Comparison of ENCODE assay signal across 12 cellular contexts in genomic region chr15:62135532-62136134, GRCh38. TPM values are rescaled to one million over a fixed set of nuclear protein-coding genes. Genes with fewer than 3 reads are reported as not detected.
A peak's percentile ranks its signal among the peaks of the same experiment; 100 is the strongest.
DNase-seq lines count a peak whose midpoint lies in the region; ATAC-seq and TF ChIP-seq lines count a peak whose summit lies in the region.
"Had no signal": no experiment of that assay in that cellular context is flagged by ENCODE, and none has a peak within 500 bp of the region (broad histone marks: within the 10 kb centered on the region; RNA-seq: fewer than 3 reads in every experiment).

No MANE protein-coding gene starts in this region.

- H4K91ac ChIP-seq in trophoblast cell (ENCODE audit: low read depth, low read length) = no peak overlapping the region

- ATAC-seq in SK-N-SH treated with all-trans-retinoic acid at 6 μM for 48 hours = no peak

- TF ChIP-seq CTCF in osteoblast (IDR thresholded peaks at IDR 0.05; ENCODE audit: extremely low read depth, low read depth, low read length) (no peak), suprapubic skin (IDR thresholded peaks at IDR 0.05) (no peak)

- H3K79me2 ChIP-seq in osteoblast (ENCODE audit: insufficient read depth, low read length) = no peaks in the 10 kb centered on the region
- no peaks in the 10 kb centered on the region for H3K79me2 ChIP-seq in trophoblast cell (ENCODE audit: control insufficient read depth, insufficient read depth, low read length, poor library complexity)

- no peak overlapping the region for H2AFZ ChIP-seq in osteoblast (ENCODE audit: low read length)
- no peak overlapping the region for H2AFZ ChIP-seq in trophoblast cell (ENCODE audit: insufficient read depth, low read length, poor library complexity)

- TF ChIP-seq EP300 in suprapubic skin (IDR thresholded peaks at IDR 0.05) = no peak

- H2BK5ac ChIP-seq in trophoblast cell (ENCODE audit: low read depth, low read length, poor library complexity) = no peak overlapping the region

- peaks cover 5% of the 10 kb centered on the region for H3K27me3 ChIP-seq in osteoblast (ENCODE audit: insufficient read depth, low read length)
- no peaks in the 10 kb centered on the region for H3K27me3 ChIP-seq in trophoblast cell (ENCODE audit: insufficient read depth, low read length)
- H3K27me3 ChIP-seq in suprapubic skin = peaks cover 3% of the 10 kb centered on the region
- H3K27me3 ChIP-seq: ascending aorta, BE2C had no signal

- H4K12ac ChIP-seq in trophoblast cell (ENCODE audit: low read depth, low read length) = no peak overlapping the region

- peak overlapping the region; percentile 30 for H3K4me2 ChIP-seq in osteoblast (ENCODE audit: insufficient read depth, low read length)
- H3K4me2 ChIP-seq in trophoblast cell (ENCODE audit: low read length) = no peak overlapping the region

- H3K23ac ChIP-seq in trophoblast cell (ENCODE audit: low read length) = no peak overlapping the region

- H2BK120ac ChIP-seq in trophoblast cell (ENCODE audit: insufficient read depth, low read length, poor library complexity) = no peak overlapping the region

- no peak overlapping the region for H2BK12ac ChIP-seq in trophoblast cell (ENCODE audit: low read length)

- WGBS in trophoblast cell (ENCODE audit: extremely low coverage, insufficient coverage, insufficient read length) = no CpG with 5 or more reads among the region's 9 CpGs
- WGBS in suprapubic skin = 47% methylated on average over 9 of the region's 9 CpGs

- H3K9me3 ChIP-seq in osteoblast (ENCODE audit: low read depth, low read length) (no peaks in the 10 kb centered on the region), trophoblast cell (ENCODE audit: insufficient read depth, low read depth, low read length) (no peaks in the 10 kb centered on the region), suprapubic skin (no peaks in the 10 kb centered on the region)
- H3K9me3 ChIP-seq: ascending aorta, BE2C had no signal

- no peak overlapping the region for H3K4me3 ChIP-seq in osteoblast (ENCODE audit: insufficient read depth, low read length)
- H3K4me3 ChIP-seq in trophoblast cell (ENCODE audit: low read depth, low read length) = no peak overlapping the region
- no peak overlapping the region for H3K4me3 ChIP-seq in suprapubic skin
- H3K4me3 ChIP-seq: ascending aorta had no signal

- DNase-seq in Daoy (ENCODE audit: low read depth) (peak; percentile 90), OCI-M1 (lab: John Stamatoyannopoulos, UW) (peak; percentile 64), epithelial cell of prostate (ENCODE audit: low read depth, low spot score) (no peak), osteoblast (ENCODE audit: insufficient read length, low spot score, missing footprints) (peak; percentile 52), trophoblast cell (no peak), suprapubic skin (ENCODE audit: low spot score in 2 of 2) (no peak)
- DNase-seq in central memory CD4-positive, alpha-beta T cell = no peak
- DNase-seq: BE2C, NCI-H1694 had no signal

- no peak overlapping the region for H2AK5ac ChIP-seq in trophoblast cell (ENCODE audit: low read length)

- no peak overlapping the region for H3K9ac ChIP-seq in trophoblast cell (ENCODE audit: low read length)

- H3K36me3 ChIP-seq in osteoblast (ENCODE audit: insufficient read depth, low read length) (no peaks in the 10 kb centered on the region), trophoblast cell (ENCODE audit: control insufficient read depth in 1 of 2, insufficient read depth in 2 of 2, low read length in 2 of 2) (no peaks in the 10 kb centered on the region), suprapubic skin (no peaks in the 10 kb centered on the region)
- H3K36me3 ChIP-seq: ascending aorta, BE2C had no signal

- H4K20me1 ChIP-seq in osteoblast (ENCODE audit: insufficient read depth, low read length) = no peaks in the 10 kb centered on the region

- H3K18ac ChIP-seq in trophoblast cell (ENCODE audit: low read length) = no peak overlapping the region

- TF ChIP-seq POLR2A in suprapubic skin (IDR thresholded peaks at IDR 0.05) = no peak

- H3K14ac ChIP-seq in trophoblast cell (ENCODE audit: low read length) = no peak overlapping the region

- no peaks in the 10 kb centered on the region for H3K79me1 ChIP-seq in trophoblast cell (ENCODE audit: low read length)

- H3K4me1 ChIP-seq in osteoblast (ENCODE audit: insufficient read depth, low read length) (peaks cover 17% of the 10 kb centered on the region), trophoblast cell (ENCODE audit: control insufficient read depth in 1 of 2, insufficient read depth in 2 of 2, low read length in 2 of 2) (no peaks in the 10 kb centered on the region), suprapubic skin (peaks cover 3% of the 10 kb centered on the region)

- no peak overlapping the region for H3K4ac ChIP-seq in trophoblast cell (ENCODE audit: low read depth, low read length)

- peak overlapping the region; percentile 23 for H3K27ac ChIP-seq in epithelial cell of prostate
- no peak overlapping the region for H3K27ac ChIP-seq in osteoblast (ENCODE audit: low read depth, low read length)
- no peak overlapping the region for H3K27ac ChIP-seq in trophoblast cell (ENCODE audit: low read depth, low read length)
- no peak overlapping the region for H3K27ac ChIP-seq in suprapubic skin

- no peak overlapping the region for H4K8ac ChIP-seq in trophoblast cell (ENCODE audit: low read depth, low read length)

TF ChIP-seq in SK-N-SH treated with all-trans-retinoic acid at 6 μM for 48 hours, 23 proteins besides CTCF, POLR2A, EP300 and RAD21:
- TF ChIP-seq ARNTL (CRISPR knock-in tag; IDR thresholded peaks at IDR 0.05; ENCODE audit: borderline replicate concordance, low read depth) = no peak
- TF ChIP-seq ISL1 (CRISPR knock-in tag; IDR thresholded peaks at IDR 0.05) = no peak
- TF ChIP-seq TOX (CRISPR knock-in tag; IDR thresholded peaks at IDR 0.05; ENCODE audit: borderline replicate concordance) = no peak

RNA-seq across cellular contexts. Expression of gene C2CD4B, which starts 29.5 kb away (rescaled TPM):
- not detected in 2 replicates for total RNA-seq in Daoy (2014; rRNA removed; shearing (Covaris generic))
- total RNA-seq in osteoblast (not detected in 2 replicates), suprapubic skin (1 to 10 TPM in 3 of 4 donors, under 1 TPM in 1; 0.64 to 5.7 (median 3.3) TPM)
- polyA plus RNA-seq in trophoblast cell (2013) = 0.74 and 0.90 TPM in 2 replicates
- total RNA-seq: fibroblast of villous mesenchyme had no signal

Comparison
In these comparisons a context has a peak if more than half of its experiments do, and no peak if none do; other contexts are left out.
1. DNase-seq: peak in Daoy (single experiment), OCI-M1 (single experiment) and osteoblast (single experiment); none in epithelial cell of prostate (single experiment), trophoblast cell (0 of 2), suprapubic skin (0 of 2) and central memory CD4-positive, alpha-beta T cell (single experiment).